Comparison of ENCODE assay signal across 9 cellular contexts in genomic region chr10:9851808-9852207, GRCh38.
"Had no signal": no experiment of that assay in that cellular context is flagged by ENCODE, and none has a peak within 500 bp of the region (broad histone marks: within the 10 kb centered on the region; RNA-seq: fewer than 3 reads in every experiment).

No MANE protein-coding gene starts in this region.

- H2AFZ ChIP-seq: GM23248 had no signal

- H3K4me3 ChIP-seq: GM23248, HAP-1 had no signal

- H3K4me2 ChIP-seq: KMS-11 had no signal

- H3K36me3 ChIP-seq: HAP-1 had no signal

- ATAC-seq: HCT116 had no signal

- H3K27ac ChIP-seq: GM23248, HL-60, KMS-11 had no signal

- H3K4me1 ChIP-seq: HAP-1 had no signal

- H3K9me3 ChIP-seq: HAP-1 had no signal

- DNase-seq: GM23248, GOT3, H7, IMR-90, KBM-7 had no signal

- H3K9ac ChIP-seq: GM23248, KMS-11 had no signal
